ENCODE assay signal across 19 cellular contexts in genomic region chr7:101678138-101678479, GRCh38. TPM values are rescaled to one million over a fixed set of nuclear protein-coding genes. Genes with fewer than 3 reads are reported as not detected.
DNase-seq lines count a peak whose midpoint lies in the region; ATAC-seq, FAIRE-seq and TF ChIP-seq lines count a peak whose summit lies in the region.
"Had no signal": no experiment of that assay in that cellular context is flagged by ENCODE, and none has a peak within 500 bp of the region (broad histone marks: within the 10 kb centered on the region; RNA-seq: fewer than 3 reads in every experiment).

No MANE protein-coding gene starts in this region.

- TF ChIP-seq CTCF in H9 (conservative IDR thresholded peaks at IDR 0.05): no peak
- no peak for TF ChIP-seq CTCF in WTC11 (IDR thresholded peaks at IDR 0.05)
- TF ChIP-seq CTCF in H1 (IDR thresholded peaks at IDR 0.05; ENCODE audit: control extremely low read depth in 1 of 3, insufficient read depth in 1 of 3, low read depth in 1 of 3, low read length in 3 of 3): no peak

- H2BK120ac ChIP-seq in H9 (ENCODE audit: low read depth, low read length, poor library complexity, severe bottlenecking) (no peak overlapping the region), H1 (replicated peaks; ENCODE audit: low read depth, low read length) (no peak overlapping the region)

- H3K9me3 Mint-ChIP-seq in H9: no peaks in the 10 kb centered on the region; a peak in 1 of 5 replicates
- H3K9me3 Mint-ChIP-seq in WTC11: peaks cover 4% of the 10 kb centered on the region

- DNase-seq in H9 (no peak), WTC11 (ENCODE audit: low spot score) (no peak), H1 (ENCODE audit: low read depth in 1 of 2, low spot score in 2 of 2) (no peak), NCI-H187 treated with DMSO at 0.1 percent for 48 hours (lab: John Stamatoyannopoulos, UW) (no peak), T-helper 1 cell (no peak), GM12891 (ENCODE audit: insufficient read length, low spot score) (no peak)
- DNase-seq in activated CD4-positive, alpha-beta T cell treated with anti-CD3 and anti-CD28 coated beads, Interleukin-2, amount 50 U/mL, for 4 hours: no peak
- DNase-seq: BE2C; CD8-positive, alpha-beta T cell; COR-L47; DND-41; GDM1; GOT3 had no signal

- H3K79me2 ChIP-seq in H9 (ENCODE audit: insufficient read depth, low read length) (no peaks in the 10 kb centered on the region), H1 (ENCODE audit: control insufficient read depth in 1 of 2, insufficient read depth in 2 of 2, low read length in 2 of 2) (no peaks in the 10 kb centered on the region)

- no peak overlapping the region for H3K56ac ChIP-seq in H9 (ENCODE audit: insufficient read length, low read depth, low read length)
- H3K56ac ChIP-seq in H1 (replicated peaks; ENCODE audit: insufficient read length, low read depth, low read length): no peak overlapping the region

- no peak overlapping the region for H3K14ac ChIP-seq in H9 (ENCODE audit: insufficient read depth, low read length)
- no peak overlapping the region for H3K14ac ChIP-seq in H1 (ENCODE audit: insufficient read length)

- H4K5ac ChIP-seq in H9 (ENCODE audit: insufficient read length, low read depth, low read length) (no peak overlapping the region), H1 (ENCODE audit: insufficient read length, low read depth, low read length) (no peak overlapping the region)

- WGBS in H9 (ENCODE audit: extremely low coverage, insufficient read length, low lambda C conversion rate): no CpG with 5 or more reads among the region's 7 CpGs
- 90% methylated on average over 7 of the region's 7 CpGs; no CpG with 5 or more reads in 1 of the 2 experiments for WGBS in H1 (ENCODE audit: extremely low coverage in 1 of 2, insufficient coverage in 1 of 2, insufficient read length in 1 of 2, insufficient replicate concordance in 2 of 2, low coverage in 1 of 2, low lambda C conversion rate in 2 of 2, missing lambda C conversion rate in 1 of 2), 2 experiments

- H3K18ac ChIP-seq in H9 (ENCODE audit: insufficient read length, low read depth, low read length) (no peak overlapping the region), H1 (ENCODE audit: extremely low read depth, low read length) (no peak overlapping the region)

- H3T11ph ChIP-seq in H9 (ENCODE audit: low read length): no peak overlapping the region

- TF ChIP-seq POLR2A in H1 (IDR thresholded peaks at IDR 0.05; ENCODE audit: control extremely low read depth in 1 of 2, low read depth in 2 of 2, low read length in 2 of 2) (no peak), GM12891 (IDR thresholded peaks at IDR 0.05; ENCODE audit: low read depth, low read length) (no peak)

- H3K4me2 ChIP-seq in H9 (ENCODE audit: insufficient read depth, insufficient read length, low read length) (no peak overlapping the region), H1 (ENCODE audit: insufficient read depth in 1 of 2, low read depth in 2 of 2, low read length in 2 of 2) (peak overlapping the region in 1 of 2 experiments; percentile 48; a peak in 1 of 4 replicates)

- H3K23me2 ChIP-seq in H9 (ENCODE audit: insufficient read length, low read depth, low read length, poor library complexity, severe bottlenecking) (no peaks in the 10 kb centered on the region), H1 (ENCODE audit: low read depth, low read length) (no peaks in the 10 kb centered on the region)

- H2BK12ac ChIP-seq in H9 (ENCODE audit: insufficient read length, low read depth, low read length) (no peak overlapping the region), H1 (ENCODE audit: low read depth, low read length) (no peak overlapping the region; the same call in 1 of the 2 replicates)

- H2BK15ac ChIP-seq in H9 (ENCODE audit: low read depth, low read length) (no peak overlapping the region), H1 (ENCODE audit: low read length) (no peak overlapping the region)

- no peak overlapping the region for H2BK5ac ChIP-seq in H9 (ENCODE audit: insufficient read length, low read length)
- peak overlapping the region; percentile 47; the same call in 1 of the 2 replicates for H2BK5ac ChIP-seq in H1 (ENCODE audit: low read depth, low read length)

- H2AK5ac ChIP-seq in H9 (ENCODE audit: insufficient read length, low read length): no peak overlapping the region
- H2AK5ac ChIP-seq in H1 (ENCODE audit: low read depth, low read length): no peak overlapping the region

- H4K91ac ChIP-seq in H9 (ENCODE audit: insufficient read length, low read depth, low read length): no peak overlapping the region
- no peak overlapping the region for H4K91ac ChIP-seq in H1 (replicated peaks; ENCODE audit: insufficient read length, low read length)

- H3K27me3 Mint-ChIP-seq in H9 (ENCODE audit: low read depth): peaks cover 2% of the 10 kb centered on the region; the same call in 1 of the 2 replicates
- no peaks in the 10 kb centered on the region for H3K27me3 Mint-ChIP-seq in WTC11 (ENCODE audit: low read depth)

- TF ChIP-seq EP300 in H1 (IDR thresholded peaks at IDR 0.05; ENCODE audit: borderline replicate concordance in 1 of 2, low read depth in 2 of 2, low read length in 2 of 2): no peak

- H2BK20ac ChIP-seq in H9 (ENCODE audit: low read depth, low read length, poor library complexity, severe bottlenecking) (no peak overlapping the region), H1 (ENCODE audit: low read length) (no peak overlapping the region)

- H3K9me3 ChIP-seq in H9 (ENCODE audit: control insufficient read depth, low read depth, low read length) (no peaks in the 10 kb centered on the region), H1 (ENCODE audit: insufficient read depth in 2 of 2, low read depth in 1 of 2, low read length in 1 of 2) (no peaks in the 10 kb centered on the region)
- H3K9me3 ChIP-seq: BE2C had no signal

- H3K4me3 Mint-ChIP-seq in H9: no peak overlapping the region
- no peak overlapping the region for H3K4me3 Mint-ChIP-seq in WTC11
- H3K4me3 Mint-ChIP-seq: CD14-positive monocyte; CD8-positive, alpha-beta T cell had no signal

- H4K8ac ChIP-seq in H9 (replicated peaks; ENCODE audit: insufficient read length, low read depth, low read length): no peak overlapping the region
- H4K8ac ChIP-seq in H1 (ENCODE audit: extremely low read depth, insufficient read depth, low read length): no peak overlapping the region

- H3K36me3 Mint-ChIP-seq in H9 (ENCODE audit: insufficient read depth in 1 of 3, low read depth in 3 of 3) (no peaks in the 10 kb centered on the region; a peak in 1 of 7 replicates), WTC11 (no peaks in the 10 kb centered on the region; the same call in 1 of the 2 replicates)
- H3K36me3 Mint-ChIP-seq: CD14-positive monocyte; CD8-positive, alpha-beta T cell had no signal

- FAIRE-seq in H1 (lab: Jason Lieb, UNC): no peak
- no peak for FAIRE-seq in GM12891 (lab: Jason Lieb, UNC)
- FAIRE-seq: A204.1, D721Med, GM19239, HTR-8/SVneo had no signal

- H3K4me1 Mint-ChIP-seq in H9: peaks cover 11 to 22% of the 10 kb centered on the region in 2 experiments
- H3K4me1 Mint-ChIP-seq in WTC11: peaks cover 15% of the 10 kb centered on the region

- no peaks in the 10 kb centered on the region; the same call in 1 of the 2 replicates for H3K4me1 ChIP-seq in H9 (ENCODE audit: insufficient read depth, low read length)
- peaks cover 0 to 10% (median 8%) of the 10 kb centered on the region in 4 experiments; a peak in 4 of 7 replicates for H3K4me1 ChIP-seq in H1 (replicated peaks in 1 of 4; ENCODE audit: control insufficient read depth in 3 of 4, insufficient read depth in 4 of 4, low read length in 3 of 4)
- H3K4me1 ChIP-seq: BE2C had no signal

- no peaks in the 10 kb centered on the region for H4K20me1 ChIP-seq in H9 (ENCODE audit: control insufficient read depth, insufficient read depth, insufficient read length)
- peaks cover 0 to 2% of the 10 kb centered on the region in 2 experiments for H4K20me1 ChIP-seq in H1 (replicated peaks in 1 of 2; ENCODE audit: control insufficient read depth in 1 of 2, insufficient read depth in 2 of 2, low read length in 2 of 2)

- no peak overlapping the region for H3K4ac ChIP-seq in H9 (ENCODE audit: low read depth, low read length)
- H3K4ac ChIP-seq in H1 (replicated peaks; ENCODE audit: insufficient read length, low read depth, low read length): no peak overlapping the region

- no peak for ATAC-seq in WTC11
- ATAC-seq: CD8-positive, alpha-beta T cell had no signal

- H3K23ac ChIP-seq in H9 (ENCODE audit: insufficient read length, low read depth, low read length): no peak overlapping the region
- no peak overlapping the region for H3K23ac ChIP-seq in H1 (ENCODE audit: insufficient read length)

- H3K27ac Mint-ChIP-seq in H9: peak overlapping the region; percentile 21 to 70 (median 23); a peak in 3 of 7 replicates
- H3K27ac Mint-ChIP-seq in WTC11: no peak overlapping the region
- H3K27ac Mint-ChIP-seq: CD8-positive, alpha-beta T cell had no signal

- H2AFZ ChIP-seq in H9 (ENCODE audit: low read length) (no peak overlapping the region), H1 (ENCODE audit: low read length) (no peak overlapping the region)

- no peak overlapping the region for H3K9ac ChIP-seq in H9 (ENCODE audit: extremely low read depth, insufficient read length, low read length)
- no peak overlapping the region for H3K9ac ChIP-seq in H1 (replicated peaks in 1 of 4; ENCODE audit: extremely low read depth in 1 of 4, low read depth in 3 of 4, low read length in 3 of 4)

- CTCF ChIA-PET in WTC11 (lab: Charles Lee): interaction anchor here (1.3 kb wide), 1 partner anchor 76 kb away, joined by 4 read pairs; no protein-coding TSS in a partner anchor
- CTCF ChIA-PET in H1 (lab: Charles Lee; ENCODE audit: partially characterized antibody): interaction anchor here (1.2 to 1.6 kb wide), 4 partner anchors 9 to 76 kb away, joined by 3 to 5 read pairs (median 4); no protein-coding TSS in a partner anchor

- H3K27ac ChIP-seq in H9 (ENCODE audit: insufficient read length, low read depth, low read length): no peak overlapping the region
- no peak overlapping the region for H3K27ac ChIP-seq in H1 (ENCODE audit: low read depth, low read length)

- POLR2A ChIA-PET in WTC11 (lab: Charles Lee) (interaction anchor here (0.6 kb wide), 1 partner anchor 787 kb away, joined by 3 read pairs; no protein-coding TSS in a partner anchor), H1 (lab: Charles Lee; ENCODE audit: partially characterized antibody) (interaction anchor here (1.3 kb wide), 1 partner anchor 10 kb away, joined by 4 read pairs; no protein-coding TSS in a partner anchor)

- H3K27me3 ChIP-seq in H9 (ENCODE audit: insufficient read depth, low read length) (no peaks in the 10 kb centered on the region), H1 (replicated peaks in 1 of 4; ENCODE audit: control insufficient read depth in 3 of 4, extremely low read depth in 1 of 4, insufficient read depth in 3 of 4, low read length in 3 of 4) (no peaks in the 10 kb centered on the region)
- H3K27me3 ChIP-seq: BE2C had no signal

- no peaks in the 10 kb centered on the region for H3K79me1 ChIP-seq in H9 (ENCODE audit: insufficient read depth, low read depth, low read length, poor library complexity, severe bottlenecking)
- no peaks in the 10 kb centered on the region for H3K79me1 ChIP-seq in H1 (ENCODE audit: low read depth, low read length)

- H3K36me3 ChIP-seq in H1 (ENCODE audit: control insufficient read depth in 2 of 4, insufficient read depth in 4 of 4, low read length in 3 of 4): no peaks in the 10 kb centered on the region
- H3K36me3 ChIP-seq: BE2C had no signal

- H3K4me3 ChIP-seq in H1 (ENCODE audit: extremely low read depth in 1 of 4, insufficient read depth in 2 of 4, low read depth in 3 of 4, low read length in 4 of 4): no peak overlapping the region

- TF ChIP-seq RAD21 in H1 (IDR thresholded peaks at IDR 0.05 in 1 of 2, conservative IDR thresholded peaks at IDR 0.05 in 1 of 2; ENCODE audit: low read depth in 2 of 2, low read length in 2 of 2): no peak

RNA-seq across cellular contexts. Expression of gene MYL10, which starts 49.0 kb away (rescaled TPM):
- total RNA-seq in H9 (2021): 0.50 TPM in 1 of 2 replicates, not detected in the other
- total RNA-seq in WTC11 (2021): not detected in 3 replicates
- 0.44 TPM in 1 of 2 replicates, not detected in the other for total RNA-seq in H1 (2021; fragmentation: NEBNext Ultra II Directional; extraction: Animal tissue kit (Norgen Biotek cat#: 25700))
- 0.18 and 0.20 TPM in 2 replicates for polyA plus RNA-seq in H1 (2011; rRNA removed)
- polyA plus RNA-seq in H1 (2011; cell fraction: cytosol; rRNA removed): 0.28 TPM
- polyA plus RNA-seq in H1 (2011; cell fraction: nucleus; rRNA removed): not detected
- 0.67 TPM in 1 of 4 replicates, not detected in the others for polyA plus RNA-seq in H1 (2012, experiment 1 of 2)
- not detected for polyA plus RNA-seq in H1 (2012, experiment 2 of 2)
- 0.10 TPM for polyA plus RNA-seq in H1 (2013, experiment 1 of 2)
- polyA plus RNA-seq in H1 (2013, experiment 2 of 2): 0.22 TPM
- polyA minus RNA-seq in H1 (2011; rRNA and poly(A)+ RNA removed): not detected in 2 replicates
- polyA minus RNA-seq in H1 (2011; cell fraction: cytosol; rRNA and poly(A)+ RNA removed): not detected
- not detected for polyA minus RNA-seq in H1 (2011; cell fraction: nucleus; rRNA and poly(A)+ RNA removed)
- polyA plus RNA-seq in GM12891 (2012; ENCODE audit: low read depth, missing spikeins): not detected
- total RNA-seq: CD8-positive, alpha-beta T cell had no signal
- polyA plus RNA-seq: AG04450, CD14-positive monocyte had no signal
